ENCODE assay signal across 7 cellular contexts in genomic region chr7:148772297-148773089, GRCh38.
DNase-seq lines count a peak whose midpoint lies in the region; ATAC-seq and TF ChIP-seq lines count a peak whose summit lies in the region.

No MANE protein-coding gene starts in this region.

- H3K4me1 Mint-ChIP-seq in H9: peaks cover 20 to 35% of the 10 kb centered on the region in 2 experiments

- H2BK120ac ChIP-seq in H9 (ENCODE audit: low read depth, low read length, poor library complexity, severe bottlenecking): no peak overlapping the region

- H3K23ac ChIP-seq in H9 (ENCODE audit: insufficient read length, low read depth, low read length): no peak overlapping the region

- TF ChIP-seq CTCF in H9 (conservative IDR thresholded peaks at IDR 0.05) (no peak), Peyer's patch (IDR thresholded peaks at IDR 0.05) (no peak)

- no peak overlapping the region for H3K9ac ChIP-seq in H9 (ENCODE audit: extremely low read depth, insufficient read length, low read length)

- H2AFZ ChIP-seq in H9 (ENCODE audit: low read length): no peak overlapping the region

- H3K79me2 ChIP-seq in H9 (ENCODE audit: insufficient read depth, low read length): no peaks in the 10 kb centered on the region

- no peak for TF ChIP-seq POLR2A in Peyer's patch (IDR thresholded peaks at IDR 0.05)

- no peak overlapping the region for H4K91ac ChIP-seq in H9 (ENCODE audit: insufficient read length, low read depth, low read length)

- peak overlapping the region in 2 of 3 experiments; percentile 84 to 93; a peak in 3 of 7 replicates for H3K27ac Mint-ChIP-seq in H9

- H3K4me3 Mint-ChIP-seq in H9: no peak overlapping the region

- no peaks in the 10 kb centered on the region for H3K27me3 ChIP-seq in H9 (ENCODE audit: insufficient read depth, low read length)
- no peaks in the 10 kb centered on the region for H3K27me3 ChIP-seq in Peyer's patch

- no peaks in the 10 kb centered on the region for H3K23me2 ChIP-seq in H9 (ENCODE audit: insufficient read length, low read depth, low read length, poor library complexity, severe bottlenecking)

- H3K14ac ChIP-seq in H9 (ENCODE audit: insufficient read depth, low read length): no peak overlapping the region

- H3K27me3 Mint-ChIP-seq in H9 (ENCODE audit: low read depth): no peaks in the 10 kb centered on the region

- H3K4ac ChIP-seq in H9 (ENCODE audit: low read depth, low read length): no peak overlapping the region

- ATAC-seq in SK-N-SH treated with all-trans-retinoic acid at 6 μM for 48 hours (peak; percentile 99), GM18870 (IDR thresholded peaks at IDR 0.05; ENCODE audit: unreplicated experiment) (no peak)

- H3K79me1 ChIP-seq in H9 (ENCODE audit: insufficient read depth, low read depth, low read length, poor library complexity, severe bottlenecking): no peaks in the 10 kb centered on the region

- no peak overlapping the region for H2BK5ac ChIP-seq in H9 (ENCODE audit: insufficient read length, low read length)

- H4K5ac ChIP-seq in H9 (ENCODE audit: insufficient read length, low read depth, low read length): no peak overlapping the region

- no peak overlapping the region for H2BK12ac ChIP-seq in H9 (ENCODE audit: insufficient read length, low read depth, low read length)

- H4K20me1 ChIP-seq in H9 (ENCODE audit: control insufficient read depth, insufficient read depth, insufficient read length): no peaks in the 10 kb centered on the region

- no peak overlapping the region for H2BK15ac ChIP-seq in H9 (ENCODE audit: low read depth, low read length)

- peaks cover 0 to 79% (median 0%) of the 10 kb centered on the region in 3 donors for H3K36me3 ChIP-seq in Peyer's patch

- H3K4me2 ChIP-seq in H9 (ENCODE audit: insufficient read depth, insufficient read length, low read length): no peak overlapping the region

- H3K9me3 ChIP-seq in H9 (ENCODE audit: control insufficient read depth, low read depth, low read length) (no peaks in the 10 kb centered on the region), Peyer's patch (no peaks in the 10 kb centered on the region)

- no peak for DNase-seq in H9
- DNase-seq in fibroblast of gingiva (ENCODE audit: low read depth): peak; percentile 74
- DNase-seq in stimulated activated CD4-positive, alpha-beta T cell treated with anti-CD3 and anti-CD28 coated beads, Interleukin-2, amount 100 ng/mL, for 4 hours (ENCODE audit: low read depth): peak; percentile 48
- DNase-seq in Peyer's patch: no peak
- no peak for DNase-seq in posterior vena cava (ENCODE audit: low spot score)

- no peak overlapping the region for H2AK5ac ChIP-seq in H9 (ENCODE audit: insufficient read length, low read length)

- no peak overlapping the region for H4K8ac ChIP-seq in H9 (replicated peaks; ENCODE audit: insufficient read length, low read depth, low read length)

- H3K27ac ChIP-seq in H9 (ENCODE audit: insufficient read length, low read depth, low read length): no peak overlapping the region
- no peak overlapping the region for H3K27ac ChIP-seq in Peyer's patch

- no peak overlapping the region for H3K4me3 ChIP-seq in Peyer's patch

- H2BK20ac ChIP-seq in H9 (ENCODE audit: low read depth, low read length, poor library complexity, severe bottlenecking): no peak overlapping the region

- no peak overlapping the region for H3T11ph ChIP-seq in H9 (ENCODE audit: low read length)

- intact Hi-C loops in posterior vena cava (cut with DNase I): loop anchor here in 1 of 2 donors (10.0 kb wide), 1 partner anchor 58 kb away; no protein-coding TSS in a partner anchor

- no peaks in the 10 kb centered on the region for H3K9me3 Mint-ChIP-seq in H9

- H3K56ac ChIP-seq in H9 (ENCODE audit: insufficient read length, low read depth, low read length): no peak overlapping the region

- WGBS in H9 (ENCODE audit: extremely low coverage, insufficient read length, low lambda C conversion rate): no CpG with 5 or more reads among the region's 8 CpGs

- H3K36me3 Mint-ChIP-seq in H9 (ENCODE audit: insufficient read depth in 1 of 3, low read depth in 3 of 3): peaks cover 16 to 63% (median 50%) of the 10 kb centered on the region in 3 experiments; a peak in 6 of 7 replicates

- H3K4me1 ChIP-seq in H9 (ENCODE audit: insufficient read depth, low read length): 0 out of 2 replicates have a peak, but pooled peaks cover 3% of the 10 kb centered on the region
- H3K4me1 ChIP-seq in Peyer's patch: no peaks in the 10 kb centered on the region

- H3K18ac ChIP-seq in H9 (ENCODE audit: insufficient read length, low read depth, low read length): no peak overlapping the region

TF ChIP-seq in SK-N-SH treated with all-trans-retinoic acid at 6 μM for 48 hours, 23 proteins besides CTCF, POLR2A, EP300 and RAD21 (continues in another document):
- no peak for TF ChIP-seq SNAI2 (CRISPR knock-in tag; IDR thresholded peaks at IDR 0.05)
- 0 out of 2 replicates have a peak, but pooled peaks have one; percentile 79 for TF ChIP-seq CSDC2 (CRISPR knock-in tag; IDR thresholded peaks at IDR 0.05)
- TF ChIP-seq ARNTL (CRISPR knock-in tag; IDR thresholded peaks at IDR 0.05; ENCODE audit: borderline replicate concordance, low read depth): no peak
- TF ChIP-seq ZNF70 (CRISPR knock-in tag; IDR thresholded peaks at IDR 0.05): no peak
- TF ChIP-seq ISL1 (CRISPR knock-in tag; IDR thresholded peaks at IDR 0.05): peak; percentile 56; the same call in 1 of the 2 replicates
- no peak for TF ChIP-seq ESRRG (CRISPR knock-in tag; IDR thresholded peaks at IDR 0.05)
- TF ChIP-seq POU6F1 (CRISPR knock-in tag; IDR thresholded peaks at IDR 0.05; ENCODE audit: borderline replicate concordance, low read depth): no peak
- no peak for TF ChIP-seq TSHZ2 (CRISPR knock-in tag; IDR thresholded peaks at IDR 0.05)
- no peak for TF ChIP-seq ZC3H10 (CRISPR knock-in tag; IDR thresholded peaks at IDR 0.05)
- no peak for TF ChIP-seq ZNF565 (CRISPR knock-in tag; conservative IDR thresholded peaks at IDR 0.05; ENCODE audit: low read depth)
- TF ChIP-seq PPARA (CRISPR knock-in tag; IDR thresholded peaks at IDR 0.05; ENCODE audit: borderline replicate concordance): no peak
- TF ChIP-seq RARB (CRISPR knock-in tag; IDR thresholded peaks at IDR 0.05): no peak
- TF ChIP-seq TCF4 (CRISPR knock-in tag; IDR thresholded peaks at IDR 0.05; ENCODE audit: borderline replicate concordance): no peak
- TF ChIP-seq ZFP3 (CRISPR knock-in tag; IDR thresholded peaks at IDR 0.05): peak; percentile 89
- no peak for TF ChIP-seq PATZ1 (CRISPR knock-in tag; IDR thresholded peaks at IDR 0.05; ENCODE audit: borderline replicate concordance)

Comparison
In these comparisons a context has a peak if more than half of its experiments do, and no peak if none do; other contexts are left out.
1. DNase-seq: peak in fibroblast of gingiva (single experiment) and stimulated activated CD4-positive, alpha-beta T cell treated with anti-CD3 and anti-CD28 coated beads, Interleukin-2, amount 100 ng/mL, for 4 hours (single experiment); none in H9 (single experiment), Peyer's patch (0 of 3) and posterior vena cava (single experiment).